In the genomic region with DNA sequence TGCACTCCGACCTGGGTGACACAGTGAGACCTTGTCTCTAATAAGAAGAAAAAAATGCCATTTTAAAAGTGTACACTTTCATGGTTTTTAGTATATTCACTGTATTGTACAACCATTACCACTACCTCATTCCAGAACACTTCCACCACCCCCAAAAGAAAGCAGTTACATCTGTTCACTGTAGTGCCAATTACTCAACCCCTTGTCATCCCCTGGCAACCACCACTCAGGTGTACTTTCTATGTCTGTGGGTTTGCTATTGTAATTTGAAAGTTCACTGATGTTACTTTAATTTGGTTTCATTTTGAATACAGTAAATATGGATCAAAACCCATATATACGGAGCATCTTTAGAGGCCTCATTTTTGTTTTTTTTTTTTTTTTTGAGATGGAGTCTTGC, we compare ENCODE assay signal across 11 cellular contexts. TPM values are rescaled to one million over a fixed set of nuclear protein-coding genes. Genes with fewer than 3 reads are reported as not detected.
DNase-seq lines count a peak whose midpoint lies in the region; ATAC-seq and TF ChIP-seq lines count a peak whose summit lies in the region.
"Had no signal": no experiment of that assay in that cellular context is flagged by ENCODE, and none has a peak within 500 bp of the region (broad histone marks: within the 10 kb centered on the region; RNA-seq: fewer than 3 reads in every experiment).

No MANE protein-coding gene starts in this region.

- TF ChIP-seq POLR2A in body of pancreas (IDR thresholded peaks at IDR 0.05): no peak

- no peaks in the 10 kb centered on the region for H3K79me2 ChIP-seq in hepatocyte

- no peaks in the 10 kb centered on the region for H3K9me3 ChIP-seq in hepatocyte (ENCODE audit: low read depth)
- H3K9me3 ChIP-seq in body of pancreas: no peaks in the 10 kb centered on the region

- no peak for TF ChIP-seq CTCF in activated CD8-positive, alpha-beta T cell treated with anti-CD3 and anti-CD28 coated beads for 36 hours (IDR thresholded peaks at IDR 0.05)
- TF ChIP-seq CTCF in hepatocyte (IDR thresholded peaks at IDR 0.05; ENCODE audit: poor library complexity) (no peak), body of pancreas (IDR thresholded peaks at IDR 0.05) (no peak), GM13976 (IDR thresholded peaks at IDR 0.05; ENCODE audit: borderline replicate concordance, control extremely low read depth, extremely low read depth, insufficient read depth, missing control alignments) (no peak)

- H3K9me2 ChIP-seq in hepatocyte (replicated peaks; ENCODE audit: insufficient read depth): no peaks in the 10 kb centered on the region

- H3K36me3 Mint-ChIP-seq in activated T-cell treated with anti-CD3 and anti-CD28 coated beads, Interleukin-2, amount 50 U/mL, for 4 hours (ENCODE audit: insufficient read depth): no peaks in the 10 kb centered on the region
- H3K36me3 Mint-ChIP-seq in activated CD8-positive, alpha-beta T cell treated with anti-CD3 and anti-CD28 coated beads for 36 hours (ENCODE audit: low read depth): no peaks in the 10 kb centered on the region

- peak overlapping the region; percentile 67 for H3K27ac ChIP-seq in hepatocyte
- no peak overlapping the region for H3K27ac ChIP-seq in body of pancreas

- CTCF ChIA-PET in activated CD8-positive, alpha-beta T cell treated with anti-CD3 and anti-CD28 coated beads for 36 hours (lab: Charles Lee): interaction anchor here (0.7 to 4.4 kb wide), 22 partner anchors 8 to 189 kb away, joined by 3 to 42 read pairs (median 5); a partner anchor contains a TSS

- H3K27me3 ChIP-seq in hepatocyte (no peaks in the 10 kb centered on the region), body of pancreas (no peaks in the 10 kb centered on the region)

- H3K4me3 ChIP-seq in hepatocyte (no peak overlapping the region), body of pancreas (no peak overlapping the region)

- H3K4me2 ChIP-seq in hepatocyte: no peak overlapping the region

- POLR2A ChIA-PET in activated CD8-positive, alpha-beta T cell treated with anti-CD3 and anti-CD28 coated beads for 36 hours (lab: Charles Lee): interaction anchor here (0.9 to 1.7 kb wide), 5 partner anchors 15 to 85 kb away, joined by 3 to 9 read pairs (median 5); a partner anchor contains a TSS

- DNase-seq in activated T-cell treated with anti-CD3 and anti-CD28 coated beads, Interleukin-2, amount 50 U/mL, for 4 hours: peak; percentile 12
- DNase-seq in activated T-cell treated with anti-CD3 and anti-CD28 coated beads for 4 hours (no peak), hepatocyte (ENCODE audit: low spot score) (no peak), body of pancreas (no peak), GM13976 (ENCODE audit: low spot score) (no peak)
- DNase-seq in activated CD8-positive, alpha-beta T cell treated with anti-CD3 and anti-CD28 coated beads for 36 hours: peak; percentile 62
- DNase-seq in stimulated activated naive CD8-positive, alpha-beta T cell treated with anti-CD3 and anti-CD28 coated beads, Interleukin-15, Interleukin-2, amounts not matched to agents 100 U/mL and 50 U/mL, for 24 hours: no peak
- DNase-seq: NCI-H2029 treated with DMSO at 0.1 percent for 48 hours, NCI-H524 treated with DMSO at 0.1 percent for 48 hours had no signal

- H3K4me1 ChIP-seq in hepatocyte (ENCODE audit: insufficient read depth) (no peaks in the 10 kb centered on the region), body of pancreas (peaks cover 18% of the 10 kb centered on the region)

- H2AFZ ChIP-seq in hepatocyte: no peak overlapping the region

- no peaks in the 10 kb centered on the region for H3K27me3 Mint-ChIP-seq in activated T-cell treated with anti-CD3 and anti-CD28 coated beads, Interleukin-2, amount 50 U/mL, for 4 hours (ENCODE audit: low read depth)
- no peaks in the 10 kb centered on the region for H3K27me3 Mint-ChIP-seq in activated CD8-positive, alpha-beta T cell treated with anti-CD3 and anti-CD28 coated beads for 36 hours

- no peaks in the 10 kb centered on the region for H3K9me3 Mint-ChIP-seq in activated T-cell treated with anti-CD3 and anti-CD28 coated beads, Interleukin-2, amount 50 U/mL, for 4 hours
- no peaks in the 10 kb centered on the region for H3K9me3 Mint-ChIP-seq in activated CD8-positive, alpha-beta T cell treated with anti-CD3 and anti-CD28 coated beads for 36 hours

- in situ Hi-C loops in GM13976 (cut with MboI; ENCODE audit: low sequenced_read_pairs, unreplicated experiment): no loop called here

- H3K4me3 Mint-ChIP-seq in activated T-cell treated with anti-CD3 and anti-CD28 coated beads, Interleukin-2, amount 50 U/mL, for 4 hours: no peak overlapping the region
- H3K4me3 Mint-ChIP-seq in activated CD8-positive, alpha-beta T cell treated with anti-CD3 and anti-CD28 coated beads for 36 hours: no peak overlapping the region

- 100% methylated on average over 2 of the region's 2 CpGs for WGBS in hepatocyte (ENCODE audit: low lambda C conversion rate, missing lambda C conversion rate)
- 92 to 93% methylated on average over 2 of the region's 2 CpGs for WGBS in body of pancreas, 2 donors

- H3K27ac Mint-ChIP-seq in activated CD8-positive, alpha-beta T cell treated with anti-CD3 and anti-CD28 coated beads for 36 hours: peak overlapping the region; percentile 24

- peak; percentile 93 to 96 for ATAC-seq in activated T-cell treated with anti-CD3 and anti-CD28 coated beads, Interleukin-2, amount 50 U/mL, for 4 hours
- ATAC-seq in activated CD8-positive, alpha-beta T cell treated with anti-CD3 and anti-CD28 coated beads for 36 hours: peak; percentile 85
- peak; percentile 89 for ATAC-seq in stimulated activated naive CD8-positive, alpha-beta T cell treated with anti-CD3 and anti-CD28 coated beads, Interleukin-15, Interleukin-2, amounts not matched to agents 100 U/mL and 50 U/mL, for 24 hours
- ATAC-seq in body of pancreas (no peak), GM21529 (IDR thresholded peaks at IDR 0.05; ENCODE audit: unreplicated experiment) (no peak)

- intact Hi-C loops in activated CD8-positive, alpha-beta T cell treated with anti-CD3 and anti-CD28 coated beads for 36 hours (cut with micrococcal nuclease): loop anchor here (10.0 kb wide), 1 partner anchor 79 kb away; no protein-coding TSS in a partner anchor
- intact Hi-C loops in body of pancreas (cut with DNase I): no loop called here

- H3K36me3 ChIP-seq in hepatocyte (replicated peaks; ENCODE audit: insufficient read depth, low read depth) (no peaks in the 10 kb centered on the region), body of pancreas (replicated peaks in 1 of 2; ENCODE audit: insufficient read depth in 1 of 2, low read depth in 2 of 2) (no peaks in the 10 kb centered on the region)

- peaks cover 23% of the 10 kb centered on the region for H3K4me1 Mint-ChIP-seq in activated T-cell treated with anti-CD3 and anti-CD28 coated beads, Interleukin-2, amount 50 U/mL, for 4 hours (ENCODE audit: low read depth)
- peaks cover 30% of the 10 kb centered on the region for H3K4me1 Mint-ChIP-seq in activated CD8-positive, alpha-beta T cell treated with anti-CD3 and anti-CD28 coated beads for 36 hours (ENCODE audit: low read depth)

- H4K20me1 ChIP-seq in hepatocyte (ENCODE audit: insufficient read depth, poor library complexity, severe bottlenecking): no peaks in the 10 kb centered on the region

RNA-seq across cellular contexts. Expression of a gene that starts 6.1 kb away (rescaled TPM):
- under 1 TPM in 1 of 3 donors, not detected in 2; 0.05 TPM for total RNA-seq in activated T-cell treated with anti-CD3 and anti-CD28 coated beads, Interleukin-2, amount 50 U/mL, for 4 hours
- not detected for total RNA-seq in activated CD8-positive, alpha-beta T cell treated with anti-CD3 and anti-CD28 coated beads for 36 hours
- total RNA-seq in hepatocyte (2.1 and 3.0 TPM in 2 replicates), body of pancreas (under 1 TPM; 0.26 to 0.99 TPM)
- 1.9 and 2.7 TPM in 2 replicates for polyA plus RNA-seq in hepatocyte
- total RNA-seq: osteoblast had no signal

RNA-seq across cellular contexts. Expression of a gene that starts 6.4 kb away (rescaled TPM):
- 10 to 100 TPM; 73.5 to 82.2 (median 79.7) TPM for total RNA-seq in activated T-cell treated with anti-CD3 and anti-CD28 coated beads, Interleukin-2, amount 50 U/mL, for 4 hours
- 100 to 1,000 TPM; 160 to 165 TPM for total RNA-seq in activated CD8-positive, alpha-beta T cell treated with anti-CD3 and anti-CD28 coated beads for 36 hours
- total RNA-seq in hepatocyte: 42.6 and 43.3 TPM in 2 replicates
- polyA plus RNA-seq in hepatocyte: 42.5 and 44.5 TPM in 2 replicates
- total RNA-seq in body of pancreas: 10 to 100 TPM in 1 of 2 donors, 1 to 10 TPM in 1; 8.9 to 13.7 TPM

RNA-seq across cellular contexts. Expression of a gene that starts 22.2 kb away (rescaled TPM):
- 100 to 1,000 TPM; 321 to 471 (median 409) TPM for total RNA-seq in activated T-cell treated with anti-CD3 and anti-CD28 coated beads, Interleukin-2, amount 50 U/mL, for 4 hours
- total RNA-seq in activated CD8-positive, alpha-beta T cell treated with anti-CD3 and anti-CD28 coated beads for 36 hours: 100 to 1,000 TPM; 380 to 382 TPM
- 123 and 132 TPM in 2 replicates for total RNA-seq in hepatocyte
- 190 and 192 TPM in 2 replicates for polyA plus RNA-seq in hepatocyte
- 100 to 1,000 TPM in 1 of 2 donors, 10 to 100 TPM in 1; 57.9 to 125 TPM for total RNA-seq in body of pancreas

RNA-seq across cellular contexts. Expression of a gene that starts 27.8 kb away (rescaled TPM):
- 1 to 10 TPM in 1 of 3 donors, under 1 TPM in 2; 0.34 to 1.6 (median 0.76) TPM for total RNA-seq in activated T-cell treated with anti-CD3 and anti-CD28 coated beads, Interleukin-2, amount 50 U/mL, for 4 hours
- total RNA-seq in activated CD8-positive, alpha-beta T cell treated with anti-CD3 and anti-CD28 coated beads for 36 hours: 1 to 10 TPM; 1.5 to 2.0 TPM
- total RNA-seq in hepatocyte (7.0 and 8.0 TPM in 2 replicates), body of pancreas (1 to 10 TPM in 1 of 2 donors, not detected in 1; 1.0 TPM)
- polyA plus RNA-seq in hepatocyte: 11.1 and 23.9 TPM in 2 replicates

RNA-seq across cellular contexts. Expression of a gene that starts 31.8 kb away (rescaled TPM):
- 10 to 100 TPM; 35.2 to 40.9 (median 40.7) TPM for total RNA-seq in activated T-cell treated with anti-CD3 and anti-CD28 coated beads, Interleukin-2, amount 50 U/mL, for 4 hours
- total RNA-seq in activated CD8-positive, alpha-beta T cell treated with anti-CD3 and anti-CD28 coated beads for 36 hours: 10 to 100 TPM; 26.8 to 29.0 TPM
- 31.6 and 39.3 TPM in 2 replicates for total RNA-seq in hepatocyte
- 48.5 and 53.4 TPM in 2 replicates for polyA plus RNA-seq in hepatocyte
- 10 to 100 TPM; 27.5 to 63.9 TPM for total RNA-seq in body of pancreas

Comparison
In these comparisons a context has a peak if more than half of its experiments do, and no peak if none do; other contexts are left out.
1. DNase-seq: peak in activated T-cell treated with anti-CD3 and anti-CD28 coated beads, Interleukin-2, amount 50 U/mL, for 4 hours (single experiment) and activated CD8-positive, alpha-beta T cell treated with anti-CD3 and anti-CD28 coated beads for 36 hours (single experiment); none in activated T-cell treated with anti-CD3 and anti-CD28 coated beads for 4 hours (single experiment), hepatocyte (single experiment), stimulated activated naive CD8-positive, alpha-beta T cell treated with anti-CD3 and anti-CD28 coated beads, Interleukin-15, Interleukin-2, amounts not matched to agents 100 U/mL and 50 U/mL, for 24 hours (single experiment), body of pancreas (0 of 4) and GM13976 (single experiment).
2. ATAC-seq: peak in activated T-cell treated with anti-CD3 and anti-CD28 coated beads, Interleukin-2, amount 50 U/mL, for 4 hours (2 of 2), activated CD8-positive, alpha-beta T cell treated with anti-CD3 and anti-CD28 coated beads for 36 hours (single experiment) and stimulated activated naive CD8-positive, alpha-beta T cell treated with anti-CD3 and anti-CD28 coated beads, Interleukin-15, Interleukin-2, amounts not matched to agents 100 U/mL and 50 U/mL, for 24 hours (single experiment); none in body of pancreas (single experiment) and GM21529 (single experiment).